In genomic region chr18:74597662-74598349, GRCh38 we compare ENCODE assay signal across 8 cellular contexts. TPM values are rescaled to one million over a fixed set of nuclear protein-coding genes. Genes with fewer than 3 reads are reported as not detected.
DNase-seq lines count a peak whose midpoint lies in the region; ATAC-seq, FAIRE-seq and TF ChIP-seq lines count a peak whose summit lies in the region.

ZNF407 (plus strand) TSS chr18:74597870; CDS start chr18:74631020, 33,150 bp downstream.

- peak within 1 kb of the TSS; percentile 86 for H3K9ac ChIP-seq in DND-41 (ENCODE audit: low read depth, low read length)
- peak within 1 kb of the TSS; percentile 99 for H3K9ac ChIP-seq in GM23248
- peak within 1 kb of the TSS; percentile 85 for H3K9ac ChIP-seq in Karpas-422 (ENCODE audit: low read length)

- peaks cover 19 to 23% of the 10 kb centered on the region in 2 donors for H3K36me3 Mint-ChIP-seq in activated T-cell treated with anti-CD3 and anti-CD28 coated beads, Interleukin-2, amount 50 U/mL, for 72 hours (ENCODE audit: insufficient read depth in 2 of 2)
- H3K36me3 Mint-ChIP-seq in naive B cell: no peaks in the 10 kb centered on the region
- H3K36me3 Mint-ChIP-seq in stimulated activated naive B cell treated with anti-CD40 and anti-IgM and Interleukin-4, amounts not matched to agents 10 μg/mL and 1 μg/mL and 100 μg/mL, for 72 hours: peaks cover 25 to 48% of the 10 kb centered on the region in 2 donors

- no peak for TF ChIP-seq CTCF in DND-41 (IDR thresholded peaks at IDR 0.05; ENCODE audit: borderline replicate concordance, extremely low read depth, low read length, poor library complexity, severe bottlenecking)

- peaks cover 58% of the 10 kb centered on the region for H3K4me1 Mint-ChIP-seq in activated T-cell treated with anti-CD3 and anti-CD28 coated beads, Interleukin-2, amount 50 U/mL, for 72 hours (ENCODE audit: low read depth)
- peaks cover 49 to 59% (median 50%) of the 10 kb centered on the region in 3 donors for H3K4me1 Mint-ChIP-seq in naive B cell
- H3K4me1 Mint-ChIP-seq in stimulated activated naive B cell treated with anti-CD40 and anti-IgM and Interleukin-4, amounts not matched to agents 10 μg/mL and 1 μg/mL and 100 μg/mL, for 72 hours: peaks cover 43 to 67% of the 10 kb centered on the region in 2 donors

- H2AFZ ChIP-seq in DND-41 (ENCODE audit: low read depth, low read length) (peak within 1 kb of the TSS; percentile 90), GM23248 (peak within 1 kb of the TSS; percentile 88), Karpas-422 (ENCODE audit: low read length) (peak within 1 kb of the TSS; percentile 89)

- ATAC-seq in DND-41 (ENCODE audit: insufficient read depth, low read depth) (peak; percentile 83), naive B cell (ENCODE audit: low read depth in 2 of 2) (peak; percentile 69 to 71)
- peak; percentile 80 to 82 for ATAC-seq in activated T-cell treated with anti-CD3 and anti-CD28 coated beads, Interleukin-2, amount 50 U/mL, for 72 hours (replicated peaks in 1 of 2)
- peak; percentile 72 to 80 for ATAC-seq in stimulated activated naive B cell treated with anti-CD40 and anti-IgM and Interleukin-4, amounts not matched to agents 10 μg/mL and 1 μg/mL and 100 μg/mL, for 72 hours (replicated peaks)

- H3K27ac Mint-ChIP-seq in activated T-cell treated with anti-CD3 and anti-CD28 coated beads, Interleukin-2, amount 50 U/mL, for 72 hours: peak within 1 kb of the TSS; percentile 98
- H3K27ac Mint-ChIP-seq in naive B cell: peak within 1 kb of the TSS; percentile 95 to 99 (median 98)
- H3K27ac Mint-ChIP-seq in stimulated activated naive B cell treated with anti-CD40 and anti-IgM and Interleukin-4, amounts not matched to agents 10 μg/mL and 1 μg/mL and 100 μg/mL, for 72 hours: peak within 1 kb of the TSS; percentile 98

- peak within 1 kb of the TSS; percentile 96 to 97 for H3K4me3 Mint-ChIP-seq in activated T-cell treated with anti-CD3 and anti-CD28 coated beads, Interleukin-2, amount 50 U/mL, for 72 hours
- peak within 1 kb of the TSS; percentile 94 to 97 (median 96) for H3K4me3 Mint-ChIP-seq in naive B cell
- H3K4me3 Mint-ChIP-seq in stimulated activated naive B cell treated with anti-CD40 and anti-IgM and Interleukin-4, amounts not matched to agents 10 μg/mL and 1 μg/mL and 100 μg/mL, for 72 hours: peak within 1 kb of the TSS; percentile 89 to 98

- peaks cover 14% of the 10 kb centered on the region for H3K36me3 ChIP-seq in DND-41 (ENCODE audit: insufficient read depth, low read length)
- no peaks in the 10 kb centered on the region for H3K36me3 ChIP-seq in GM23248 (ENCODE audit: low read depth)
- peaks cover 3% of the 10 kb centered on the region; the same call in 1 of the 2 replicates for H3K36me3 ChIP-seq in Karpas-422 (ENCODE audit: insufficient read depth, low read length)

- H3K27me3 ChIP-seq in DND-41 (ENCODE audit: insufficient read depth, low read length, poor library complexity) (no peaks in the 10 kb centered on the region), GM23248 (replicated peaks; ENCODE audit: insufficient read depth) (no peaks in the 10 kb centered on the region), Karpas-422 (ENCODE audit: low read length) (no peaks in the 10 kb centered on the region)

- H3K27ac ChIP-seq in DND-41 (ENCODE audit: low read length) (peak within 1 kb of the TSS; percentile 95), GM23248 (peak within 1 kb of the TSS; percentile 89), Karpas-422 (ENCODE audit: low read length) (peak within 1 kb of the TSS; percentile 75)

- H3K27me3 Mint-ChIP-seq in activated T-cell treated with anti-CD3 and anti-CD28 coated beads, Interleukin-2, amount 50 U/mL, for 72 hours (ENCODE audit: low read depth): no peaks in the 10 kb centered on the region
- no peaks in the 10 kb centered on the region for H3K27me3 Mint-ChIP-seq in naive B cell
- H3K27me3 Mint-ChIP-seq in stimulated activated naive B cell treated with anti-CD40 and anti-IgM and Interleukin-4, amounts not matched to agents 10 μg/mL and 1 μg/mL and 100 μg/mL, for 72 hours: no peaks in the 10 kb centered on the region

- peaks cover 69% of the 10 kb centered on the region for H3K79me2 ChIP-seq in DND-41 (ENCODE audit: insufficient read depth, low read length)
- peaks cover 66% of the 10 kb centered on the region for H3K79me2 ChIP-seq in GM23248 (ENCODE audit: insufficient read depth)
- H3K79me2 ChIP-seq in Karpas-422 (ENCODE audit: low read length): peaks cover 53% of the 10 kb centered on the region

- 0 to 1% methylated on average over 30 to 59 of the region's 64 CpGs for WGBS in GM23248 (ENCODE audit: low coverage in 1 of 2, low lambda C conversion rate in 2 of 2, missing lambda C conversion rate in 2 of 2), 2 experiments

- in situ Hi-C loops in GM23248 (cut with MboI): no loop called here

- FAIRE-seq in RCC 7860 (lab: Jason Lieb, UNC): no peak

- H3K4me1 ChIP-seq in DND-41 (ENCODE audit: insufficient read depth, low read length) (peaks cover 37% of the 10 kb centered on the region), GM23248 (ENCODE audit: insufficient read depth) (peaks cover 27% of the 10 kb centered on the region), Karpas-422 (ENCODE audit: low read length) (peaks cover 24% of the 10 kb centered on the region)

- H3K4me3 ChIP-seq in DND-41 (ENCODE audit: low read depth in 1 of 2, low read length in 2 of 2) (peak within 1 kb of the TSS; percentile 40 to 93), GM23248 (peak within 1 kb of the TSS; percentile 81), Karpas-422 (ENCODE audit: low read length) (peak within 1 kb of the TSS; percentile 91)

- peaks cover 10% of the 10 kb centered on the region for H4K20me1 ChIP-seq in DND-41 (ENCODE audit: insufficient read depth, low read length)
- H4K20me1 ChIP-seq in GM23248 (ENCODE audit: insufficient read depth): no peaks in the 10 kb centered on the region
- peaks cover 41% of the 10 kb centered on the region for H4K20me1 ChIP-seq in Karpas-422 (ENCODE audit: insufficient read depth, low read depth, low read length)

- H3K9me2 ChIP-seq in GM23248 (ENCODE audit: insufficient read depth) (no peaks in the 10 kb centered on the region), Karpas-422 (replicated peaks; ENCODE audit: insufficient read depth, low read length) (no peaks in the 10 kb centered on the region)

- H3F3A ChIP-seq in GM23248 (ENCODE audit: insufficient read depth): peaks cover 8% of the 10 kb centered on the region; the same call in 1 of the 2 replicates

- H3K9me3 Mint-ChIP-seq in activated T-cell treated with anti-CD3 and anti-CD28 coated beads, Interleukin-2, amount 50 U/mL, for 72 hours: peaks cover 2% of the 10 kb centered on the region in 2 donors
- no peaks in the 10 kb centered on the region for H3K9me3 Mint-ChIP-seq in naive B cell
- H3K9me3 Mint-ChIP-seq in stimulated activated naive B cell treated with anti-CD40 and anti-IgM and Interleukin-4, amounts not matched to agents 10 μg/mL and 1 μg/mL and 100 μg/mL, for 72 hours: peaks cover 0 to 1% of the 10 kb centered on the region in 2 donors

- H3K4me2 ChIP-seq in DND-41 (ENCODE audit: insufficient read depth, low read length): peak within 1 kb of the TSS; percentile 83
- peak within 1 kb of the TSS; percentile 85 for H3K4me2 ChIP-seq in GM23248 (ENCODE audit: unreplicated experiment)
- peak within 1 kb of the TSS; percentile 85 for H3K4me2 ChIP-seq in Karpas-422 (ENCODE audit: low read depth, low read length, poor library complexity, severe bottlenecking)

- no peaks in the 10 kb centered on the region for H3K9me3 ChIP-seq in DND-41 (ENCODE audit: insufficient read depth, low read length, severe bottlenecking)
- H3K9me3 ChIP-seq in GM23248 (ENCODE audit: low read depth): no peaks in the 10 kb centered on the region
- no peaks in the 10 kb centered on the region for H3K9me3 ChIP-seq in Karpas-422 (ENCODE audit: low read length)

- DNase-seq in DND-41 (peak; percentile 88), GM23248 (peak; percentile 95), Karpas-422 (peak; percentile 97), RCC 7860 (ENCODE audit: low spot score) (peak; percentile 71), fibroblast of gingiva (ENCODE audit: low read depth) (peak; percentile 90), naive B cell (peak; percentile 89)
- DNase-seq in activated T-cell treated with anti-CD3 and anti-CD28 coated beads, Interleukin-2, amount 50 U/mL, for 72 hours: peak; percentile 86 to 88
- peak; percentile 90 for DNase-seq in stimulated activated naive B cell treated with anti-CD40 and anti-IgM and Interleukin-4, amounts not matched to agents 10 μg/mL and 1 μg/mL and 100 μg/mL, for 72 hours

RNA-seq across cellular contexts. Expression of gene ZNF407, which starts in this region (rescaled TPM):
- total RNA-seq in GM23248 (2014; rRNA removed; shearing (Covaris generic)): 6.3 and 7.7 TPM in 2 replicates
- polyA plus RNA-seq in GM23248 (2016; fragmentation: Nextera tagmentation; extraction: Ambion mirVana) (2.2 and 2.6 TPM in 2 replicates), naive B cell (ENCODE audit: low read depth in 6 of 6) (1 to 10 TPM; 1.6 to 9.5 (median 4.9) TPM)
- 14.6 and 18.1 TPM in 2 replicates for total RNA-seq in Karpas-422 (2014; rRNA removed; shearing (Covaris generic); ENCODE audit: low replicate concordance)
- 10 to 100 TPM; 11.9 to 13.0 TPM for total RNA-seq in activated T-cell treated with anti-CD3 and anti-CD28 coated beads, Interleukin-2, amount 50 U/mL, for 72 hours

Comparison
In these comparisons a context has a peak if more than half of its experiments do, and no peak if none do; other contexts are left out.
1. Peak in every context shown above with its lines: DNase-seq, ATAC-seq, H3K4me3 ChIP-seq and H3K27ac ChIP-seq.